Comparison of ENCODE assay signal across 8 cellular contexts in the genomic region with DNA sequence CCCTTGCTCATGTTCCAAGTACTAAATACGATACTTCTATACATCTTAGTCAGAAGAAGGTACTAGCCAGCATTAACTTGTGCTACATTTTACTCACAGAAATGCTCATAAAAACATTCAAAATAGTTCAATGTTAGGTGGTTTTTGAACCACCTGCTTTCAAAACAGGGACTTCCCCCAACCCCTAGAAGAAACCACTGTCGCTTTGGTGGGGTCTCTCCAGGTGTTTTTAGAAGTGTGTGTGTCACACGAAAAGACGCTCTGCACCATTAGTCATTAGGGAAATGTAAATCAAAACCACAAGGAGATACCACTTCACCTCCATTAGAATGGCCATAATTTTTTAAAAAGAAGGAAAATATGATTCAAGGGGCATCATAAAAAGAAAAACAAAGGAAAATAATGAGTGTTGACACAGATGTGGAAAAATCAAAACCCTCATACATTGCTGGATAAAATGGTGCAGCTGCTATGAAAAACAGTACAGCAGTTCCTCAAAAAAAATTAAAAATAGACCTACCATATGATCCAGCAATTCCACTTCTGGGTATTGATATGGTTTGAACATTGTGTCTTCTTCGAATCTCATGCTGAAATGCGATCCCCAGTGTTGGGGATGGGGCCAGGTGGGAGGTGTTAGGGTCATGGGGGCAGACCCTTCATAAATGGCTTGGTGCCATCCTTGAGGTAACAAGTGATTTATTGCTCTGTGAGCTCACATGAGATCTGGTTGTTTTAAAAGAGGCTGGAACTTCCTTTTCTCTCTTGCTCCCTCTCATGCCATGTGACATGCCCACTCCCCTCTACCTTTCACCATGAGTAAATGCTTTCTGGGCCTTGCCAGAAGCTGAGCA.
DNase-seq lines count a peak whose midpoint lies in the region; ATAC-seq and TF ChIP-seq lines count a peak whose summit lies in the region.

No MANE protein-coding gene starts in this region.

- H3K9me2 ChIP-seq in SU-DHL-6 (replicated peaks; ENCODE audit: insufficient read depth, low read length): no peaks in the 10 kb centered on the region

- H3K27ac ChIP-seq in SU-DHL-6 (ENCODE audit: low read depth, low read length): peak overlapping the region; percentile 99

- H3F3A ChIP-seq in SU-DHL-6 (ENCODE audit: insufficient read depth): peaks cover 96% of the 10 kb centered on the region

- peaks cover 60% of the 10 kb centered on the region for H3K79me2 ChIP-seq in SU-DHL-6 (ENCODE audit: insufficient read depth, low read length)

- peak overlapping the region; percentile 44 for H3K4me3 ChIP-seq in SU-DHL-6 (ENCODE audit: insufficient read depth, low read length, poor library complexity, severe bottlenecking)

- H3K27me3 ChIP-seq in SU-DHL-6 (ENCODE audit: low read length): no peaks in the 10 kb centered on the region

- DNase-seq in NCI-H345 (lab: John Stamatoyannopoulos, UW): peak; percentile 6
- DNase-seq in NCI-H345 treated with DMSO at 0.1 percent for 48 hours (lab: John Stamatoyannopoulos, UW; ENCODE audit: unreplicated experiment): no peak
- DNase-seq in dermis blood vessel endothelial cell: peak; percentile 69
- DNase-seq in SW 1271 (lab: John Stamatoyannopoulos, UW): no peak
- no peak for DNase-seq in D341Med (ENCODE audit: low spot score)
- no peak for DNase-seq in NCI-H526 (lab: John Stamatoyannopoulos, UW)

- H3K9ac ChIP-seq in SU-DHL-6 (ENCODE audit: low read length): peak overlapping the region; percentile 76

- no peak for TF ChIP-seq CTCF in SU-DHL-6 (IDR thresholded peaks at IDR 0.05; ENCODE audit: insufficient read depth, low read length, poor library complexity, severe bottlenecking)

- H3K36me3 ChIP-seq in SU-DHL-6 (ENCODE audit: low read length): peaks cover 4% of the 10 kb centered on the region

- no peak overlapping the region for H2AFZ ChIP-seq in SU-DHL-6 (ENCODE audit: low read depth, low read length, severe bottlenecking)

- H3K9me3 ChIP-seq in SU-DHL-6 (ENCODE audit: insufficient read depth, low read length): no peaks in the 10 kb centered on the region

- H4K20me1 ChIP-seq in SU-DHL-6 (ENCODE audit: low read depth, low read length): no peaks in the 10 kb centered on the region

- H3K4me2 ChIP-seq in SU-DHL-6 (ENCODE audit: low read depth, low read length, poor library complexity, severe bottlenecking): peak overlapping the region; percentile 96

- peak; percentile 45 for ATAC-seq in HG03175 (IDR thresholded peaks at IDR 0.05; ENCODE audit: unreplicated experiment)

Comparison
In these comparisons a context has a peak if more than half of its experiments do, and no peak if none do; other contexts are left out.
1. DNase-seq: peak in NCI-H345 (single experiment) and dermis blood vessel endothelial cell (single experiment); none in NCI-H345 treated with DMSO at 0.1 percent for 48 hours (single experiment), SW 1271 (0 of 2), D341Med (single experiment) and NCI-H526 (0 of 2).